In the genomic region with DNA sequence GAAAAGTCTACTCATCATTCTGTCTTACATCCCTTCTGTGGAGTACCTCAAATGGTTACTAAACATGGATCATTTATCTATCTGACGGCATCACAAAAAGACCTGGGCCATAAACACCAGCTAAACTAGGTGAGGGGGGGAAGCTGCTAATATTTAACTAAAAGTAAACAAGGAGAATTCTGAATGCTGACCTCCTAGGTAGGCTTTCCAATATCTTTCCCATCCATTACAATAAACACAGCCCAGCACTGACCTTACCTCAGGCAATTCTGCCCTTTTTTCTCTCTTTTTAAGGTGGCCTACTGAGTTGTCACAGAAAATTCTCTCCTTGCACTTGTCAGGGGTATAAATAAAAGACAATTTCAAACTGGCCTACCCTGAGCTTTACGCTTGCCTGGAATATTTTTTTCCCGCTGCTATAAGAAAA, we compare ENCODE assay signal across 1 cellular context.
TF ChIP-seq lines count a peak whose summit lies in the region.

No MANE protein-coding gene starts in this region.

TF ChIP-seq in HepG2, 621 proteins besides CTCF, POLR2A, EP300 and RAD21 (continued from another document and continues in another):
- TF ChIP-seq, protein P1, sequence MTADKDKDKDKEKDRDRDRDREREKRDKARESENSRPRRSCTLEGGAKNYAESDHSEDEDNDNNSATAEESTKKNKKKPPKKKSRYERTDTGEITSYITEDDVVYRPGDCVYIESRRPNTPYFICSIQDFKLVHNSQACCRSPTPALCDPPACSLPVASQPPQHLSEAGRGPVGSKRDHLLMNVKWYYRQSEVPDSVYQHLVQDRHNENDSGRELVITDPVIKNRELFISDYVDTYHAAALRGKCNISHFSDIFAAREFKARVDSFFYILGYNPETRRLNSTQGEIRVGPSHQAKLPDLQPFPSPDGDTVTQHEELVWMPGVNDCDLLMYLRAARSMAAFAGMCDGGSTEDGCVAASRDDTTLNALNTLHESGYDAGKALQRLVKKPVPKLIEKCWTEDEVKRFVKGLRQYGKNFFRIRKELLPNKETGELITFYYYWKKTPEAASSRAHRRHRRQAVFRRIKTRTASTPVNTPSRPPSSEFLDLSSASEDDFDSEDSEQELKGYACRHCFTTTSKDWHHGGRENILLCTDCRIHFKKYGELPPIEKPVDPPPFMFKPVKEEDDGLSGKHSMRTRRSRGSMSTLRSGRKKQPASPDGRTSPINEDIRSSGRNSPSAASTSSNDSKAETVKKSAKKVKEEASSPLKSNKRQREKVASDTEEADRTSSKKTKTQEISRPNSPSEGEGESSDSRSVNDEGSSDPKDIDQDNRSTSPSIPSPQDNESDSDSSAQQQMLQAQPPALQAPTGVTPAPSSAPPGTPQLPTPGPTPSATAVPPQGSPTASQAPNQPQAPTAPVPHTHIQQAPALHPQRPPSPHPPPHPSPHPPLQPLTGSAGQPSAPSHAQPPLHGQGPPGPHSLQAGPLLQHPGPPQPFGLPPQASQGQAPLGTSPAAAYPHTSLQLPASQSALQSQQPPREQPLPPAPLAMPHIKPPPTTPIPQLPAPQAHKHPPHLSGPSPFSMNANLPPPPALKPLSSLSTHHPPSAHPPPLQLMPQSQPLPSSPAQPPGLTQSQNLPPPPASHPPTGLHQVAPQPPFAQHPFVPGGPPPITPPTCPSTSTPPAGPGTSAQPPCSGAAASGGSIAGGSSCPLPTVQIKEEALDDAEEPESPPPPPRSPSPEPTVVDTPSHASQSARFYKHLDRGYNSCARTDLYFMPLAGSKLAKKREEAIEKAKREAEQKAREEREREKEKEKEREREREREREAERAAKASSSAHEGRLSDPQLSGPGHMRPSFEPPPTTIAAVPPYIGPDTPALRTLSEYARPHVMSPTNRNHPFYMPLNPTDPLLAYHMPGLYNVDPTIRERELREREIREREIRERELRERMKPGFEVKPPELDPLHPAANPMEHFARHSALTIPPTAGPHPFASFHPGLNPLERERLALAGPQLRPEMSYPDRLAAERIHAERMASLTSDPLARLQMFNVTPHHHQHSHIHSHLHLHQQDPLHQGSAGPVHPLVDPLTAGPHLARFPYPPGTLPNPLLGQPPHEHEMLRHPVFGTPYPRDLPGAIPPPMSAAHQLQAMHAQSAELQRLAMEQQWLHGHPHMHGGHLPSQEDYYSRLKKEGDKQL (CRISPR knock-in tag; IDR thresholded peaks at IDR 0.05; ENCODE audit: low read depth): 0 out of 2 replicates have a peak, but pooled peaks have one; percentile 31
- TF ChIP-seq ZNF12 (CRISPR knock-in tag; IDR thresholded peaks at IDR 0.05): no peak
- TF ChIP-seq SMYD3 (CRISPR knock-in tag; IDR thresholded peaks at IDR 0.05): no peak
- TF ChIP-seq, protein P2, sequence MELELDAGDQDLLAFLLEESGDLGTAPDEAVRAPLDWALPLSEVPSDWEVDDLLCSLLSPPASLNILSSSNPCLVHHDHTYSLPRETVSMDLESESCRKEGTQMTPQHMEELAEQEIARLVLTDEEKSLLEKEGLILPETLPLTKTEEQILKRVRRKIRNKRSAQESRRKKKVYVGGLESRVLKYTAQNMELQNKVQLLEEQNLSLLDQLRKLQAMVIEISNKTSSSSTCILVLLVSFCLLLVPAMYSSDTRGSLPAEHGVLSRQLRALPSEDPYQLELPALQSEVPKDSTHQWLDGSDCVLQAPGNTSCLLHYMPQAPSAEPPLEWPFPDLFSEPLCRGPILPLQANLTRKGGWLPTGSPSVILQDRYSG (CRISPR knock-in tag; IDR thresholded peaks at IDR 0.05): no peak
- no peak for TF ChIP-seq SRSF1 (optimal IDR thresholded peaks at IDR 0.05; ENCODE audit: low read depth, low read length)
- no peak for TF ChIP-seq ZNF530 (CRISPR knock-in tag; IDR thresholded peaks at IDR 0.05; ENCODE audit: low read depth)
- no peak for TF ChIP-seq U2AF2 (IDR thresholded peaks at IDR 0.05; ENCODE audit: low read depth, low read length)
- no peak for TF ChIP-seq ZNF468 (CRISPR knock-in tag; IDR thresholded peaks at IDR 0.05)
- no peak for TF ChIP-seq ZBTB8A (CRISPR knock-in tag; IDR thresholded peaks at IDR 0.05; ENCODE audit: borderline replicate concordance, low read depth)
- no peak for TF ChIP-seq ATF7-NPFF (CRISPR knock-in tag; IDR thresholded peaks at IDR 0.05; ENCODE audit: low read depth)
- no peak for TF ChIP-seq ZNF17 (CRISPR knock-in tag; IDR thresholded peaks at IDR 0.05)
- no peak for TF ChIP-seq GLI4 (CRISPR knock-in tag; IDR thresholded peaks at IDR 0.05; ENCODE audit: borderline replicate concordance)
- TF ChIP-seq, protein P3, sequence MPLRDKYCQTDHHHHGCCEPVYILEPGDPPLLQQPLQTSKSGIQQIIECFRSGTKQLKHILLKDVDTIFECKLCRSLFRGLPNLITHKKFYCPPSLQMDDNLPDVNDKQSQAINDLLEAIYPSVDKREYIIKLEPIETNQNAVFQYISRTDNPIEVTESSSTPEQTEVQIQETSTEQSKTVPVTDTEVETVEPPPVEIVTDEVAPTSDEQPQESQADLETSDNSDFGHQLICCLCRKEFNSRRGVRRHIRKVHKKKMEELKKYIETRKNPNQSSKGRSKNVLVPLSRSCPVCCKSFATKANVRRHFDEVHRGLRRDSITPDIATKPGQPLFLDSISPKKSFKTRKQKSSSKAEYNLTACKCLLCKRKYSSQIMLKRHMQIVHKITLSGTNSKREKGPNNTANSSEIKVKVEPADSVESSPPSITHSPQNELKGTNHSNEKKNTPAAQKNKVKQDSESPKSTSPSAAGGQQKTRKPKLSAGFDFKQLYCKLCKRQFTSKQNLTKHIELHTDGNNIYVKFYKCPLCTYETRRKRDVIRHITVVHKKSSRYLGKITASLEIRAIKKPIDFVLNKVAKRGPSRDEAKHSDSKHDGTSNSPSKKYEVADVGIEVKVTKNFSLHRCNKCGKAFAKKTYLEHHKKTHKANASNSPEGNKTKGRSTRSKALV (CRISPR knock-in tag; IDR thresholded peaks at IDR 0.05): no peak
- TF ChIP-seq, protein P4, sequence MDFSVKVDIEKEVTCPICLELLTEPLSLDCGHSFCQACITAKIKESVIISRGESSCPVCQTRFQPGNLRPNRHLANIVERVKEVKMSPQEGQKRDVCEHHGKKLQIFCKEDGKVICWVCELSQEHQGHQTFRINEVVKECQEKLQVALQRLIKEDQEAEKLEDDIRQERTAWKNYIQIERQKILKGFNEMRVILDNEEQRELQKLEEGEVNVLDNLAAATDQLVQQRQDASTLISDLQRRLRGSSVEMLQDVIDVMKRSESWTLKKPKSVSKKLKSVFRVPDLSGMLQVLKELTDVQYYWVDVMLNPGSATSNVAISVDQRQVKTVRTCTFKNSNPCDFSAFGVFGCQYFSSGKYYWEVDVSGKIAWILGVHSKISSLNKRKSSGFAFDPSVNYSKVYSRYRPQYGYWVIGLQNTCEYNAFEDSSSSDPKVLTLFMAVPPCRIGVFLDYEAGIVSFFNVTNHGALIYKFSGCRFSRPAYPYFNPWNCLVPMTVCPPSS (IDR thresholded peaks at IDR 0.05): no peak
- TF ChIP-seq, protein P5, sequence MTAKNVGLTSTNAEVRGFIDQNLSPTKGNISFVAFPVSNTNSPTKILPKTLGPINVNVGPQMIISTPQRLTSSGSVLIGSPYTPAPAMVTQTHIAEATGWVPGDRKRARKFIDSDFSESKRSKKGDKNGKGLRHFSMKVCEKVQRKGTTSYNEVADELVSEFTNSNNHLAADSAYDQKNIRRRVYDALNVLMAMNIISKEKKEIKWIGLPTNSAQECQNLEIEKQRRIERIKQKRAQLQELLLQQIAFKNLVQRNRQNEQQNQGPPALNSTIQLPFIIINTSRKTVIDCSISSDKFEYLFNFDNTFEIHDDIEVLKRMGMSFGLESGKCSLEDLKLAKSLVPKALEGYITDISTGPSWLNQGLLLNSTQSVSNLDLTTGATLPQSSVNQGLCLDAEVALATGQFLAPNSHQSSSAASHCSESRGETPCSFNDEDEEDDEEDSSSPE (CRISPR knock-in tag; IDR thresholded peaks at IDR 0.05): no peak
- TF ChIP-seq ATF1 (CRISPR knock-in tag; IDR thresholded peaks at IDR 0.05): peak; percentile 29; the same call in 1 of the 2 replicates
- no peak for TF ChIP-seq GPN1 (CRISPR knock-in tag; IDR thresholded peaks at IDR 0.05; ENCODE audit: borderline replicate concordance)
- no peak for TF ChIP-seq ZNF160 (CRISPR knock-in tag; IDR thresholded peaks at IDR 0.05)
- TF ChIP-seq ZNF619 (CRISPR knock-in tag; IDR thresholded peaks at IDR 0.05): no peak
- TF ChIP-seq, protein P6, sequence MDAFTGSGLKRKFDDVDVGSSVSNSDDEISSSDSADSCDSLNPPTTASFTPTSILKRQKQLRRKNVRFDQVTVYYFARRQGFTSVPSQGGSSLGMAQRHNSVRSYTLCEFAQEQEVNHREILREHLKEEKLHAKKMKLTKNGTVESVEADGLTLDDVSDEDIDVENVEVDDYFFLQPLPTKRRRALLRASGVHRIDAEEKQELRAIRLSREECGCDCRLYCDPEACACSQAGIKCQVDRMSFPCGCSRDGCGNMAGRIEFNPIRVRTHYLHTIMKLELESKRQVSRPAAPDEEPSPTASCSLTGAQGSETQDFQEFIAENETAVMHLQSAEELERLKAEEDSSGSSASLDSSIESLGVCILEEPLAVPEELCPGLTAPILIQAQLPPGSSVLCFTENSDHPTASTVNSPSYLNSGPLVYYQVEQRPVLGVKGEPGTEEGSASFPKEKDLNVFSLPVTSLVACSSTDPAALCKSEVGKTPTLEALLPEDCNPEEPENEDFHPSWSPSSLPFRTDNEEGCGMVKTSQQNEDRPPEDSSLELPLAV (CRISPR knock-in tag; conservative IDR thresholded peaks at IDR 0.05; ENCODE audit: low read depth): no peak
- no peak for TF ChIP-seq PRMT3 (CRISPR knock-in tag; IDR thresholded peaks at IDR 0.05; ENCODE audit: borderline replicate concordance, low read depth)
- TF ChIP-seq TAF15 (IDR thresholded peaks at IDR 0.05; ENCODE audit: low read depth, low read length, poor library complexity, severe bottlenecking): no peak
- no peak for TF ChIP-seq ZNF543 (CRISPR knock-in tag; IDR thresholded peaks at IDR 0.05)
- TF ChIP-seq, protein P7, sequence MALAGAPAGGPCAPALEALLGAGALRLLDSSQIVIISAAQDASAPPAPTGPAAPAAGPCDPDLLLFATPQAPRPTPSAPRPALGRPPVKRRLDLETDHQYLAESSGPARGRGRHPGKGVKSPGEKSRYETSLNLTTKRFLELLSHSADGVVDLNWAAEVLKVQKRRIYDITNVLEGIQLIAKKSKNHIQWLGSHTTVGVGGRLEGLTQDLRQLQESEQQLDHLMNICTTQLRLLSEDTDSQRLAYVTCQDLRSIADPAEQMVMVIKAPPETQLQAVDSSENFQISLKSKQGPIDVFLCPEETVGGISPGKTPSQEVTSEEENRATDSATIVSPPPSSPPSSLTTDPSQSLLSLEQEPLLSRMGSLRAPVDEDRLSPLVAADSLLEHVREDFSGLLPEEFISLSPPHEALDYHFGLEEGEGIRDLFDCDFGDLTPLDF (CRISPR knock-in tag; IDR thresholded peaks at IDR 0.05): no peak
- TF ChIP-seq, protein P8, sequence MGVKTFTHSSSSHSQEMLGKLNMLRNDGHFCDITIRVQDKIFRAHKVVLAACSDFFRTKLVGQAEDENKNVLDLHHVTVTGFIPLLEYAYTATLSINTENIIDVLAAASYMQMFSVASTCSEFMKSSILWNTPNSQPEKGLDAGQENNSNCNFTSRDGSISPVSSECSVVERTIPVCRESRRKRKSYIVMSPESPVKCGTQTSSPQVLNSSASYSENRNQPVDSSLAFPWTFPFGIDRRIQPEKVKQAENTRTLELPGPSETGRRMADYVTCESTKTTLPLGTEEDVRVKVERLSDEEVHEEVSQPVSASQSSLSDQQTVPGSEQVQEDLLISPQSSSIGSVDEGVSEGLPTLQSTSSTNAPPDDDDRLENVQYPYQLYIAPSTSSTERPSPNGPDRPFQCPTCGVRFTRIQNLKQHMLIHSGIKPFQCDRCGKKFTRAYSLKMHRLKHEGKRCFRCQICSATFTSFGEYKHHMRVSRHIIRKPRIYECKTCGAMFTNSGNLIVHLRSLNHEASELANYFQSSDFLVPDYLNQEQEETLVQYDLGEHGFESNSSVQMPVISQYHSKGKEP (CRISPR knock-in tag; IDR thresholded peaks at IDR 0.05): no peak
- no peak for TF ChIP-seq ZNF850 (CRISPR knock-in tag; conservative IDR thresholded peaks at IDR 0.05)
- TF ChIP-seq GATAD1 (CRISPR knock-in tag; IDR thresholded peaks at IDR 0.05): no peak
- TF ChIP-seq MAZ (IDR thresholded peaks at IDR 0.05; ENCODE audit: borderline replicate concordance, low read depth, low read length): no peak
- no peak for TF ChIP-seq MAZ (CRISPR knock-in tag; IDR thresholded peaks at IDR 0.05; ENCODE audit: low read depth)
- no peak for TF ChIP-seq HNRNPLL (IDR thresholded peaks at IDR 0.05; ENCODE audit: low read depth, low read length, poor library complexity, severe bottlenecking)
- no peak for TF ChIP-seq NPAS2 (CRISPR knock-in tag; IDR thresholded peaks at IDR 0.05; ENCODE audit: borderline replicate concordance)
- TF ChIP-seq, protein P9, sequence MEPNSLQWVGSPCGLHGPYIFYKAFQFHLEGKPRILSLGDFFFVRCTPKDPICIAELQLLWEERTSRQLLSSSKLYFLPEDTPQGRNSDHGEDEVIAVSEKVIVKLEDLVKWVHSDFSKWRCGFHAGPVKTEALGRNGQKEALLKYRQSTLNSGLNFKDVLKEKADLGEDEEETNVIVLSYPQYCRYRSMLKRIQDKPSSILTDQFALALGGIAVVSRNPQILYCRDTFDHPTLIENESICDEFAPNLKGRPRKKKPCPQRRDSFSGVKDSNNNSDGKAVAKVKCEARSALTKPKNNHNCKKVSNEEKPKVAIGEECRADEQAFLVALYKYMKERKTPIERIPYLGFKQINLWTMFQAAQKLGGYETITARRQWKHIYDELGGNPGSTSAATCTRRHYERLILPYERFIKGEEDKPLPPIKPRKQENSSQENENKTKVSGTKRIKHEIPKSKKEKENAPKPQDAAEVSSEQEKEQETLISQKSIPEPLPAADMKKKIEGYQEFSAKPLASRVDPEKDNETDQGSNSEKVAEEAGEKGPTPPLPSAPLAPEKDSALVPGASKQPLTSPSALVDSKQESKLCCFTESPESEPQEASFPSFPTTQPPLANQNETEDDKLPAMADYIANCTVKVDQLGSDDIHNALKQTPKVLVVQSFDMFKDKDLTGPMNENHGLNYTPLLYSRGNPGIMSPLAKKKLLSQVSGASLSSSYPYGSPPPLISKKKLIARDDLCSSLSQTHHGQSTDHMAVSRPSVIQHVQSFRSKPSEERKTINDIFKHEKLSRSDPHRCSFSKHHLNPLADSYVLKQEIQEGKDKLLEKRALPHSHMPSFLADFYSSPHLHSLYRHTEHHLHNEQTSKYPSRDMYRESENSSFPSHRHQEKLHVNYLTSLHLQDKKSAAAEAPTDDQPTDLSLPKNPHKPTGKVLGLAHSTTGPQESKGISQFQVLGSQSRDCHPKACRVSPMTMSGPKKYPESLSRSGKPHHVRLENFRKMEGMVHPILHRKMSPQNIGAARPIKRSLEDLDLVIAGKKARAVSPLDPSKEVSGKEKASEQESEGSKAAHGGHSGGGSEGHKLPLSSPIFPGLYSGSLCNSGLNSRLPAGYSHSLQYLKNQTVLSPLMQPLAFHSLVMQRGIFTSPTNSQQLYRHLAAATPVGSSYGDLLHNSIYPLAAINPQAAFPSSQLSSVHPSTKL (CRISPR knock-in tag; IDR thresholded peaks at IDR 0.05): peak; percentile 73
- no peak for TF ChIP-seq RORA (CRISPR knock-in tag; IDR thresholded peaks at IDR 0.05)
- no peak for TF ChIP-seq SIN3B (IDR thresholded peaks at IDR 0.05; ENCODE audit: low read length)
- TF ChIP-seq, protein P10, sequence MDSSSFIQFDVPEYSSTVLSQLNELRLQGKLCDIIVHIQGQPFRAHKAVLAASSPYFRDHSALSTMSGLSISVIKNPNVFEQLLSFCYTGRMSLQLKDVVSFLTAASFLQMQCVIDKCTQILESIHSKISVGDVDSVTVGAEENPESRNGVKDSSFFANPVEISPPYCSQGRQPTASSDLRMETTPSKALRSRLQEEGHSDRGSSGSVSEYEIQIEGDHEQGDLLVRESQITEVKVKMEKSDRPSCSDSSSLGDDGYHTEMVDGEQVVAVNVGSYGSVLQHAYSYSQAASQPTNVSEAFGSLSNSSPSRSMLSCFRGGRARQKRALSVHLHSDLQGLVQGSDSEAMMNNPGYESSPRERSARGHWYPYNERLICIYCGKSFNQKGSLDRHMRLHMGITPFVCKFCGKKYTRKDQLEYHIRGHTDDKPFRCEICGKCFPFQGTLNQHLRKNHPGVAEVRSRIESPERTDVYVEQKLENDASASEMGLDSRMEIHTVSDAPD (CRISPR knock-in tag; IDR thresholded peaks at IDR 0.05): 0 out of 2 replicates have a peak, but pooled peaks have one; percentile 15
- peak; percentile 82 for TF ChIP-seq NR2F2 (IDR thresholded peaks at IDR 0.05; ENCODE audit: borderline replicate concordance, low read depth)
